9 cellular contexts compared by ENCODE assay signal in the genomic region with DNA sequence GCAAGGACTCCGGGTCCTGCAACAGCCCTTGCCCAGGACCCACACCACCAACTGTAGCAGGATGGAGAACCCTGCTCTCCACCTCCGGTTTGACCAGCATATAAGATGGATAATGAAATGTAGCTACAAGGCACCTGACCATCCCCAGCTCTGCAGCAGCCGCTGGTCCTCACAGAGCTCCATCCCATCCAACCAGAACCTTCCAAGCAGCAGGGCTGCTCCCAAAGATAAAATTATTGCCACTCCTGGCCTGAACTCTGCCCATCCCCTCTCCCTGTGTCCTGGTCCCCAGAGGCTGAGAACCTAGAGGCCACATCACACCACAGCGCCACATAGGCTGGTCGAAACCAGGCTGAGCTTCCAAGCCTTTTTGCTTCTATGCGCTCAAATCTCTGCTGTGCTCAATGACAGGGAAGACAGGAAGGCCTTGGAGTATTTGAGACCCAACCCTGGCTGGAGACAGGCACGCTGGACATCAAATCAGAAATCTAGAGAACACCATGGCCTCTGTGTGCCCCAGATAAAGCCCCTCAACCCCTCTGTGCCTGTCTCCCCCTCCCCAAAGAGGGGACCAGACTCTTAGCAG. TPM values are rescaled to one million over a fixed set of nuclear protein-coding genes. Genes with fewer than 3 reads are reported as not detected.
A peak's percentile ranks its signal among the peaks of the same experiment; 100 is the strongest.
DNase-seq lines count a peak whose midpoint lies in the region; ATAC-seq and TF ChIP-seq lines count a peak whose summit lies in the region.
"Had no signal": no experiment of that assay in that cellular context is flagged by ENCODE, and none has a peak within 500 bp of the region (broad histone marks: within the 10 kb centered on the region; RNA-seq: fewer than 3 reads in every experiment).

No MANE protein-coding gene starts in this region.

- peaks cover 37 to 54% (median 47%) of the 10 kb centered on the region in 11 experiments for H3K36me3 ChIP-seq in BLaER1 treated with 17β-estradiol and CSF1 and Interleukin-3, amounts not matched to agents 10 nM and 100 nM
- H3K36me3 ChIP-seq in Loucy (ENCODE audit: insufficient read depth, low read length) (peaks cover 7% of the 10 kb centered on the region; the same call in 1 of the 2 replicates), esophagus muscularis mucosa (peaks cover 12 to 44% (median 39%) of the 10 kb centered on the region in 4 donors), body of pancreas (replicated peaks in 1 of 2; ENCODE audit: insufficient read depth in 1 of 2, low read depth in 2 of 2) (peaks cover 0 to 3% of the 10 kb centered on the region in 2 donors), HAP-1 (replicated peaks) (peaks cover 44% of the 10 kb centered on the region)

- in situ Hi-C loops in HAP-1 (cut with MboI; ENCODE audit: low sequenced_read_pairs), result no loop called here

- intact Hi-C loops in esophagus muscularis mucosa (cut with DNase I) (no loop called here), posterior vena cava (cut with DNase I) (no loop called here), body of pancreas (cut with DNase I) (loop anchor here (10.0 kb wide), 1 partner anchor 307 kb away; no protein-coding TSS in a partner anchor)

- no peaks in the 10 kb centered on the region for H3K9me3 ChIP-seq in BLaER1 treated with 17β-estradiol and CSF1 and Interleukin-3, amounts not matched to agents 10 nM and 100 nM (replicated peaks in 1 of 11)
- H3K9me3 ChIP-seq in Loucy (ENCODE audit: insufficient read depth, low read depth, low read length) (no peaks in the 10 kb centered on the region), esophagus muscularis mucosa (no peaks in the 10 kb centered on the region), body of pancreas (no peaks in the 10 kb centered on the region), HAP-1 (no peaks in the 10 kb centered on the region)

- H3K4me2 ChIP-seq in BLaER1 treated with 17β-estradiol and CSF1 and Interleukin-3, amounts not matched to agents 10 nM and 100 nM, result peak overlapping the region; percentile 95 to 100 (median 99)
- peak overlapping the region; percentile 90 for H3K4me2 ChIP-seq in Loucy (ENCODE audit: low read depth, low read length, poor library complexity, severe bottlenecking)

- TF ChIP-seq POLR2A in esophagus muscularis mucosa (IDR thresholded peaks at IDR 0.05; ENCODE audit: low read depth) (no peak), body of pancreas (IDR thresholded peaks at IDR 0.05) (no peak)

- H2AFZ ChIP-seq in Loucy (ENCODE audit: low read length), result no peak overlapping the region

- ATAC-seq in body of pancreas, result no peak
- ATAC-seq in HG02759 (IDR thresholded peaks at IDR 0.05; ENCODE audit: unreplicated experiment), result no peak

- no peak for TF ChIP-seq EP300 in esophagus muscularis mucosa (IDR thresholded peaks at IDR 0.05)

- H4K20me1 ChIP-seq in BLaER1 treated with 17β-estradiol and CSF1 and Interleukin-3, amounts not matched to agents 10 nM and 100 nM, result peaks cover 0 to 57% (median 17%) of the 10 kb centered on the region in 11 experiments; a peak in 14 of 22 replicates
- H4K20me1 ChIP-seq in Loucy (ENCODE audit: insufficient read depth, low read length, poor library complexity, severe bottlenecking), result peaks cover 6% of the 10 kb centered on the region

- peak overlapping the region in 6 of 10 experiments; percentile 89 to 100 (median 98); a peak in 10 of 20 replicates for H3K4me3 ChIP-seq in BLaER1 treated with 17β-estradiol and CSF1 and Interleukin-3, amounts not matched to agents 10 nM and 100 nM
- H3K4me3 ChIP-seq in Loucy (ENCODE audit: low read length, poor library complexity, severe bottlenecking) (peak overlapping the region; percentile 92), esophagus muscularis mucosa (no peak overlapping the region), body of pancreas (no peak overlapping the region), HAP-1 (no peak overlapping the region)

- no peak for DNase-seq in esophagus muscularis mucosa (ENCODE audit: extremely low spot score)
- DNase-seq in posterior vena cava (ENCODE audit: low spot score), result peak; percentile 58
- DNase-seq in body of pancreas, result no peak
- DNase-seq in DMS79 treated with DMSO at 0.1 percent for 48 hours (lab: John Stamatoyannopoulos, UW), result no peak
- DNase-seq in HAP-1 (ENCODE audit: low spot score in 2 of 2), result no peak
- DNase-seq: activated B cell treated with CpG ODN at 0.5 μM for 24 hours had no signal

- TF ChIP-seq CTCF in Loucy (conservative IDR thresholded peaks at IDR 0.05; ENCODE audit: low read length), result no peak
- no peak for TF ChIP-seq CTCF in esophagus muscularis mucosa (IDR thresholded peaks at IDR 0.05)
- no peak for TF ChIP-seq CTCF in body of pancreas (IDR thresholded peaks at IDR 0.05)

- H3K79me2 ChIP-seq in Loucy (ENCODE audit: insufficient read depth, low read length), result peaks cover 64% of the 10 kb centered on the region

- WGBS in esophagus muscularis mucosa, result 84% methylated on average over 6 of the region's 7 CpGs
- WGBS in body of pancreas, 2 donors, result 85 to 90% methylated on average over 5 to 7 of the region's 7 CpGs

- no peaks in the 10 kb centered on the region for H3K27me3 ChIP-seq in BLaER1 treated with 17β-estradiol and CSF1 and Interleukin-3, amounts not matched to agents 10 nM and 100 nM
- H3K27me3 ChIP-seq in Loucy (ENCODE audit: insufficient read depth, low read length, poor library complexity, severe bottlenecking), result no peaks in the 10 kb centered on the region
- H3K27me3 ChIP-seq in esophagus muscularis mucosa, result no peaks in the 10 kb centered on the region
- no peaks in the 10 kb centered on the region for H3K27me3 ChIP-seq in body of pancreas
- no peaks in the 10 kb centered on the region for H3K27me3 ChIP-seq in HAP-1 (ENCODE audit: low read depth)

- peaks cover 27 to 56% (median 37%) of the 10 kb centered on the region in 10 experiments for H3K4me1 ChIP-seq in BLaER1 treated with 17β-estradiol and CSF1 and Interleukin-3, amounts not matched to agents 10 nM and 100 nM
- H3K4me1 ChIP-seq in Loucy (ENCODE audit: insufficient read depth, low read length, poor library complexity, severe bottlenecking) (peaks cover 30% of the 10 kb centered on the region), esophagus muscularis mucosa (peaks cover 27 to 41% (median 39%) of the 10 kb centered on the region in 4 donors), body of pancreas (peaks cover 33% of the 10 kb centered on the region), HAP-1 (peaks cover 16% of the 10 kb centered on the region)

- H3K9me2 ChIP-seq in Loucy (replicated peaks; ENCODE audit: low read depth, low read length), result no peaks in the 10 kb centered on the region

- 0 out of 2 replicates have a peak, but pooled peaks cover 6% of the 10 kb centered on the region for H3F3A ChIP-seq in Loucy (ENCODE audit: low read depth)

- peak overlapping the region; percentile 40 to 100 (median 96); a peak in 21 of 22 replicates for H3K9ac ChIP-seq in BLaER1 treated with 17β-estradiol and CSF1 and Interleukin-3, amounts not matched to agents 10 nM and 100 nM
- H3K9ac ChIP-seq in Loucy (ENCODE audit: low read depth, low read length, poor library complexity, severe bottlenecking), result peak overlapping the region; percentile 93

- H3K27ac ChIP-seq in BLaER1 treated with 17β-estradiol and CSF1 and Interleukin-3, amounts not matched to agents 10 nM and 100 nM, result peak overlapping the region in 10 of 11 experiments; percentile 33 to 98 (median 94); a peak in 21 of 22 replicates
- H3K27ac ChIP-seq in esophagus muscularis mucosa (replicated peaks in 1 of 4) (peak overlapping the region; percentile 81 to 86 (median 82)), body of pancreas (peak overlapping the region in 1 of 4 donors; percentile 10)

RNA-seq across cellular contexts. Expression of gene CDK2AP1, which starts 4.2 kb away (rescaled TPM):
- total RNA-seq in esophagus muscularis mucosa, result 100 to 1,000 TPM in 3 of 4 donors, 10 to 100 TPM in 1; 96.1 to 173 (median 128) TPM
- 100 to 1,000 TPM; 121 to 123 TPM for total RNA-seq in posterior vena cava
- 10 to 100 TPM; 24.4 to 26.7 TPM for total RNA-seq in body of pancreas

RNA-seq across cellular contexts. Expression of gene MTRFR, which starts 34.2 kb away (rescaled TPM):
- total RNA-seq in esophagus muscularis mucosa (10 to 100 TPM in 1 of 4 donors, 1 to 10 TPM in 3; 7.9 to 13.7 (median 9.2) TPM), posterior vena cava (1 to 10 TPM; 5.8 to 7.3 TPM), body of pancreas (1 to 10 TPM; 4.9 to 8.2 TPM)

RNA-seq across cellular contexts. Expression of gene MPHOSPH9, which starts 34.5 kb away (rescaled TPM):
- total RNA-seq in esophagus muscularis mucosa (10 to 100 TPM; 14.2 to 25.3 (median 15.1) TPM), posterior vena cava (10 to 100 TPM; 12.6 to 18.7 TPM), body of pancreas (10 to 100 TPM; 13.5 to 42.5 TPM)

Comparison
In these comparisons a context has a peak if more than half of its experiments do, and no peak if none do; other contexts are left out.
1. H3K4me3 ChIP-seq: peak in BLaER1 treated with 17β-estradiol and CSF1 and Interleukin-3, amounts not matched to agents 10 nM and 100 nM (6 of 10) and Loucy (single experiment); none in esophagus muscularis mucosa (0 of 4), body of pancreas (0 of 2) and HAP-1 (single experiment).